In the genomic region with DNA sequence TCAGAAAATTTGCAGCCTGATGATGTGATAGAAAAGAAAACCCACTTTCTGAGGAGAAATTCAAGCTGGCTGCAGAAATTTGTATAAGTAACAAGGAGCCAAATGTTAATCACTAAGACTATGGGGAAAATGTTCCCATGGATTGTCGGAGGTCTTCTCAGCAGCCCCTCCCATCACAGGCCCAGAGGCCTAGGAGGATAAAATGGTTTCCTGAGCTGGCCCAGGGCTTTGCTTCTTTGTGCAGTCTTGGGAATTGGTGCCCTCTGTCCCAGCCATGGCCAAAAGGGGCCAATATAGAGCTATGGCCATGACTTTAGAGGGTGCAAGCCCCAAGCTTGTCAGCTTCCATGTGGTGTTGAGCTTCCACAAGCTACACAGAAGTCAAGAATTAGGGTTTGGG, we compare ENCODE assay signal across 32 cellular contexts.
"Had no signal": no experiment of that assay in that cellular context is flagged by ENCODE, and none has a peak within 500 bp of the region (broad histone marks: within the 10 kb centered on the region; RNA-seq: fewer than 3 reads in every experiment).

No MANE protein-coding gene starts in this region.

- H3K27me3 Mint-ChIP-seq: progenitor cell of endocrine pancreas had no signal

- H3K4me1 Mint-ChIP-seq: immature natural killer cell; mesothelial cell of epicardium; naive B cell; natural killer cell; nephron progenitor cell; neural progenitor cell; stimulated activated naive B cell treated with anti-CD40 and anti-IgM and Interleukin-4, amounts not matched to agents 10 μg/mL and 1 μg/mL and 100 μg/mL, for 72 hours had no signal

- H3K4me1 ChIP-seq: left lung, lower lobe of right lung, neural progenitor cell, right atrium auricular region, stomach, testis, thyroid gland, transverse colon, upper lobe of right lung had no signal

- H3K4me2 ChIP-seq: neural progenitor cell had no signal

- H3K36me3 Mint-ChIP-seq: immature natural killer cell had no signal

- H3K4me3 ChIP-seq: left lung, lower lobe of right lung, neural progenitor cell, ovary, right atrium auricular region, skin epidermis, stomach, testis, thyroid gland, transverse colon, upper lobe of right lung had no signal

- DNase-seq: hypothalamus; immature natural killer cell; kidney; left colon; left lung; lower lobe of right lung; mammary epithelial cell; mesenchymal stem cell; naive B cell; natural killer cell; nephron progenitor cell; ovary; stimulated activated CD4-positive, alpha-beta T cell treated with anti-CD3 and anti-CD28 coated beads, Interleukin-12 subunit alpha, Interleukin-12 subunit beta, amount 100 ng/mL, for 4 hours; stimulated activated CD4-positive, alpha-beta T cell treated with anti-CD3 and anti-CD28 coated beads, Interleukin-15, amount 100 ng/mL, for 24 hours; stimulated activated CD4-positive, alpha-beta T cell treated with anti-CD3 and anti-CD28 coated beads, Interleukin-2, amount 100 ng/mL, for 24 hours; stimulated activated CD4-positive, alpha-beta T cell treated with anti-CD3 and anti-CD28 coated beads, Interleukin-4, amount 100 ng/mL, for 1 hour; stimulated activated naive B cell treated with anti-CD40 and anti-IgM and Interleukin-4, amounts not matched to agents 10 μg/mL and 1 μg/mL and 100 μg/mL, for 72 hours; stimulated activated naive CD8-positive, alpha-beta T cell treated with anti-CD3 and anti-CD28 coated beads, Interleukin-15, Interleukin-2, amounts not matched to agents 100 U/mL and 50 U/mL, for 24 hours; stomach; testis; thyroid gland; transverse colon; upper lobe of right lung had no signal

- H3K27ac ChIP-seq: left lung, lower lobe of right lung, neural progenitor cell, neutrophil, ovary, right atrium auricular region, skin epidermis, stomach, testis, thyroid gland, transverse colon, upper lobe of right lung had no signal

- H3K9me3 ChIP-seq: neutrophil, ovary, testis, thyroid gland had no signal

- H3K4me3 Mint-ChIP-seq: immature natural killer cell; mesothelial cell of epicardium; naive B cell; natural killer cell; nephron progenitor cell; neural progenitor cell; stimulated activated naive B cell treated with anti-CD40 and anti-IgM and Interleukin-4, amounts not matched to agents 10 μg/mL and 1 μg/mL and 100 μg/mL, for 72 hours had no signal

- FAIRE-seq: islet of Langerhans, kidney, urothelium cell line had no signal

- H3K27ac Mint-ChIP-seq: immature natural killer cell; mesothelial cell of epicardium; natural killer cell; nephron progenitor cell; neural progenitor cell; progenitor cell of endocrine pancreas; stimulated activated naive B cell treated with anti-CD40 and anti-IgM and Interleukin-4, amounts not matched to agents 10 μg/mL and 1 μg/mL and 100 μg/mL, for 72 hours had no signal

- H3K27me3 ChIP-seq: left lung, neural progenitor cell, neutrophil, ovary, right atrium auricular region, stomach, testis, thyroid gland, transverse colon, upper lobe of right lung had no signal

- H3K36me3 ChIP-seq: left lung, lower lobe of right lung, neural progenitor cell, neutrophil, ovary, right atrium auricular region, stomach, thyroid gland, transverse colon, upper lobe of right lung had no signal

- ATAC-seq: left colon; left lung; lower lobe of right lung; natural killer cell; sciatic nerve; stimulated activated naive B cell treated with anti-CD40 and anti-IgM and Interleukin-4, amounts not matched to agents 10 μg/mL and 1 μg/mL and 100 μg/mL, for 72 hours; stimulated activated naive CD8-positive, alpha-beta T cell treated with anti-CD3 and anti-CD28 coated beads, Interleukin-15, Interleukin-2, amounts not matched to agents 100 U/mL and 50 U/mL, for 24 hours; upper lobe of right lung had no signal
